Comparison of ENCODE assay signal across 12 cellular contexts in the genomic region with DNA sequence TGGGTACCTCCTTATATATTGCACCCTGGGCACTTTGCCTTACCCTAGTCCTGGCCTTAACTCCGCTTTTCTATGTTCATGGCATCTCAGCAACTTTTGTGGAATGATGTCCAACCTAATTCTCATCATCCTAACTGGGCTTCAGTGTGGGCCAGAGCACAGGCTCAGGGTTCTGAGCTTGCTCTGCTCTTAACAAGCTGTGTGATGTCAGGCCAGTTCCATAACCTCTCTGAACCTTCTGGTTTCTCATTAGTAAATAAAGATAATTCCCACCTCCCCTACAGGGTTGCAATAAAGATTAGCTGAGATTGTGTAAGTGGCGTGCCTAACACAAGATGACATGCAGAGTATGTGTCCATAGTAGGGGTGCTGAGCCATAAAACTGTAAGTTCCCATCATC. TPM values are rescaled to one million over a fixed set of nuclear protein-coding genes. Genes with fewer than 3 reads are reported as not detected.
DNase-seq lines count a peak whose midpoint lies in the region; ATAC-seq lines count a peak whose summit lies in the region.
"Had no signal": no experiment of that assay in that cellular context is flagged by ENCODE, and none has a peak within 500 bp of the region (broad histone marks: within the 10 kb centered on the region; RNA-seq: fewer than 3 reads in every experiment).

No MANE protein-coding gene starts in this region.

- no peaks in the 10 kb centered on the region for H3K9me3 ChIP-seq in SJCRH30 (replicated peaks)

- peaks cover 84% of the 10 kb centered on the region for H3K4me1 Mint-ChIP-seq in activated CD4-positive, alpha-beta T cell treated with anti-CD3 and anti-CD28 coated beads, Interleukin-2, amount 10 ng/mL, durations not matched to agents 24 days and 14 days
- peaks cover 80% of the 10 kb centered on the region for H3K4me1 Mint-ChIP-seq in activated T-helper 2 cell treated with anti-CD3 and anti-CD28 coated beads, Interferon-gamma antibody, Interleukin-2, Interleukin-4, amounts not matched to agents 10 μg/mL and 5 μg/mL and 100 μg/mL, durations not matched to agents 14 hours and 24 hours and 36 hours (ENCODE audit: low read depth)
- peaks cover 38 to 75% (median 68%) of the 10 kb centered on the region in 4 donors for H3K4me1 Mint-ChIP-seq in naive thymus-derived CD8-positive, alpha-beta T cell
- H3K4me1 Mint-ChIP-seq: brain had no signal

- DNase-seq in activated CD4-positive, alpha-beta T cell treated with anti-CD3 and anti-CD28 coated beads, Interleukin-2, amount 10 ng/mL, durations not matched to agents 24 days and 14 days: no peak
- no peak for DNase-seq in activated CD4-positive, alpha-beta T cell treated with anti-CD3 and anti-CD28 coated beads, Interleukin-2, amount 50 U/mL, for 4 hours
- no peak for DNase-seq in Jurkat, Clone E6-1 (ENCODE audit: low read depth, low spot score)
- no peak for DNase-seq in activated T-helper 2 cell treated with anti-CD3 and anti-CD28 coated beads, Interferon-gamma antibody, Interleukin-2, Interleukin-4, amounts not matched to agents 10 μg/mL and 5 μg/mL and 100 μg/mL, durations not matched to agents 14 hours and 24 hours and 36 hours (ENCODE audit: low spot score)
- peak in 1 of 10 donors; percentile 14 for DNase-seq in naive thymus-derived CD8-positive, alpha-beta T cell
- DNase-seq in hippocampal formation (lab: John Stamatoyannopoulos, UW) (no peak), SJCRH30 (no peak), H4 (ENCODE audit: low spot score) (no peak)
- DNase-seq: mammary epithelial cell; NCI-H1417; stimulated activated naive B cell treated with anti-CD40 and anti-IgM and Interleukin-4, amounts not matched to agents 10 μg/mL and 1 μg/mL and 100 μg/mL, for 72 hours had no signal

- ATAC-seq in naive thymus-derived CD8-positive, alpha-beta T cell: peak in 1 of 2 donors; percentile 3

- H3K27ac Mint-ChIP-seq in activated CD4-positive, alpha-beta T cell treated with anti-CD3 and anti-CD28 coated beads, Interleukin-2, amount 10 ng/mL, durations not matched to agents 24 days and 14 days: peak overlapping the region; percentile 70
- peak overlapping the region; percentile 92 for H3K27ac Mint-ChIP-seq in activated T-helper 2 cell treated with anti-CD3 and anti-CD28 coated beads, Interferon-gamma antibody, Interleukin-2, Interleukin-4, amounts not matched to agents 10 μg/mL and 5 μg/mL and 100 μg/mL, durations not matched to agents 14 hours and 24 hours and 36 hours
- peak overlapping the region; percentile 11 to 92 (median 76) for H3K27ac Mint-ChIP-seq in naive thymus-derived CD8-positive, alpha-beta T cell
- H3K27ac Mint-ChIP-seq: stimulated activated naive B cell treated with anti-CD40 and anti-IgM and Interleukin-4, amounts not matched to agents 10 μg/mL and 1 μg/mL and 100 μg/mL, for 72 hours had no signal

- POLR2A ChIA-PET in naive thymus-derived CD8-positive, alpha-beta T cell (lab: Charles Lee): no interaction called here

- peak overlapping the region; percentile 42 for H3K4me3 ChIP-seq in Jurkat, Clone E6-1 (ENCODE audit: low read length)
- no peak overlapping the region for H3K4me3 ChIP-seq in SJCRH30

- no peaks in the 10 kb centered on the region for H3K27me3 ChIP-seq in SJCRH30

- peak overlapping the region; percentile 67 for H3K4me3 Mint-ChIP-seq in activated CD4-positive, alpha-beta T cell treated with anti-CD3 and anti-CD28 coated beads, Interleukin-2, amount 10 ng/mL, durations not matched to agents 24 days and 14 days
- peak overlapping the region; percentile 76 for H3K4me3 Mint-ChIP-seq in activated T-helper 2 cell treated with anti-CD3 and anti-CD28 coated beads, Interferon-gamma antibody, Interleukin-2, Interleukin-4, amounts not matched to agents 10 μg/mL and 5 μg/mL and 100 μg/mL, durations not matched to agents 14 hours and 24 hours and 36 hours (ENCODE audit: low read depth)
- peak overlapping the region; percentile 61 to 86 (median 78) for H3K4me3 Mint-ChIP-seq in naive thymus-derived CD8-positive, alpha-beta T cell
- H3K4me3 Mint-ChIP-seq: brain had no signal

- no peaks in the 10 kb centered on the region for H3K9me3 Mint-ChIP-seq in activated CD4-positive, alpha-beta T cell treated with anti-CD3 and anti-CD28 coated beads, Interleukin-2, amount 10 ng/mL, durations not matched to agents 24 days and 14 days
- H3K9me3 Mint-ChIP-seq in activated T-helper 2 cell treated with anti-CD3 and anti-CD28 coated beads, Interferon-gamma antibody, Interleukin-2, Interleukin-4, amounts not matched to agents 10 μg/mL and 5 μg/mL and 100 μg/mL, durations not matched to agents 14 hours and 24 hours and 36 hours: no peaks in the 10 kb centered on the region
- H3K9me3 Mint-ChIP-seq in naive thymus-derived CD8-positive, alpha-beta T cell: peaks cover 0 to 3% (median 0%) of the 10 kb centered on the region in 9 donors
- H3K9me3 Mint-ChIP-seq: brain; stimulated activated naive B cell treated with anti-CD40 and anti-IgM and Interleukin-4, amounts not matched to agents 10 μg/mL and 1 μg/mL and 100 μg/mL, for 72 hours had no signal

- intact Hi-C loops in activated CD4-positive, alpha-beta T cell treated with anti-CD3 and anti-CD28 coated beads, Interleukin-2, amount 10 ng/mL, durations not matched to agents 24 days and 14 days (cut with micrococcal nuclease): loop anchor here (5.0 to 10.0 kb wide), 7 partner anchors 67 to 1185 kb away; no protein-coding TSS in a partner anchor
- intact Hi-C loops in activated T-helper 2 cell treated with anti-CD3 and anti-CD28 coated beads, Interferon-gamma antibody, Interleukin-2, Interleukin-4, amounts not matched to agents 10 μg/mL and 5 μg/mL and 100 μg/mL, durations not matched to agents 14 hours and 24 hours and 36 hours (cut with micrococcal nuclease): loop anchor here (1.0 to 10.0 kb wide), 3 partner anchors 9 to 585 kb away; no protein-coding TSS in a partner anchor

- H3K36me3 ChIP-seq in SJCRH30: no peaks in the 10 kb centered on the region

- H3K36me3 Mint-ChIP-seq in activated CD4-positive, alpha-beta T cell treated with anti-CD3 and anti-CD28 coated beads, Interleukin-2, amount 10 ng/mL, durations not matched to agents 24 days and 14 days (ENCODE audit: low read depth): peaks cover 24% of the 10 kb centered on the region
- peaks cover 59% of the 10 kb centered on the region for H3K36me3 Mint-ChIP-seq in activated T-helper 2 cell treated with anti-CD3 and anti-CD28 coated beads, Interferon-gamma antibody, Interleukin-2, Interleukin-4, amounts not matched to agents 10 μg/mL and 5 μg/mL and 100 μg/mL, durations not matched to agents 14 hours and 24 hours and 36 hours (ENCODE audit: low read depth)
- no peaks in the 10 kb centered on the region for H3K36me3 Mint-ChIP-seq in naive thymus-derived CD8-positive, alpha-beta T cell
- H3K36me3 Mint-ChIP-seq: brain; stimulated activated naive B cell treated with anti-CD40 and anti-IgM and Interleukin-4, amounts not matched to agents 10 μg/mL and 1 μg/mL and 100 μg/mL, for 72 hours had no signal

- H3K4me1 ChIP-seq in SJCRH30: peaks cover 13% of the 10 kb centered on the region; the same call in 1 of the 2 replicates

- peaks cover 15% of the 10 kb centered on the region for H3K27me3 Mint-ChIP-seq in activated CD4-positive, alpha-beta T cell treated with anti-CD3 and anti-CD28 coated beads, Interleukin-2, amount 10 ng/mL, durations not matched to agents 24 days and 14 days
- H3K27me3 Mint-ChIP-seq in activated T-helper 2 cell treated with anti-CD3 and anti-CD28 coated beads, Interferon-gamma antibody, Interleukin-2, Interleukin-4, amounts not matched to agents 10 μg/mL and 5 μg/mL and 100 μg/mL, durations not matched to agents 14 hours and 24 hours and 36 hours (ENCODE audit: low read depth): no peaks in the 10 kb centered on the region
- H3K27me3 Mint-ChIP-seq in naive thymus-derived CD8-positive, alpha-beta T cell: peaks cover 0 to 4% (median 0%) of the 10 kb centered on the region in 5 donors

- no peak overlapping the region for H3K27ac ChIP-seq in SJCRH30

RNA-seq across cellular contexts. Expression of a gene that starts 36.4 kb away (rescaled TPM):
- 3.2 and 3.3 TPM in 2 replicates for total RNA-seq in activated CD4-positive, alpha-beta T cell treated with anti-CD3 and anti-CD28 coated beads, Interleukin-2, amount 10 ng/mL, durations not matched to agents 24 days and 14 days
- not detected for polyA plus RNA-seq in Jurkat, Clone E6-1 (2012; ENCODE audit: insufficient read depth, insufficient read length)
- 7.4 and 8.1 TPM in 2 replicates for total RNA-seq in activated T-helper 2 cell treated with anti-CD3 and anti-CD28 coated beads, Interferon-gamma antibody, Interleukin-2, Interleukin-4, amounts not matched to agents 10 μg/mL and 5 μg/mL and 100 μg/mL, durations not matched to agents 14 hours and 24 hours and 36 hours
- not detected for total RNA-seq in naive thymus-derived CD8-positive, alpha-beta T cell
- polyA plus RNA-seq in naive thymus-derived CD8-positive, alpha-beta T cell: under 1 TPM in 1 of 3 donors, not detected in 2; 0.07 TPM
- not detected in 2 replicates for total RNA-seq in SJCRH30 (2014; rRNA removed; shearing (Covaris generic))
- total RNA-seq in H4 (2014; rRNA removed; shearing (Covaris generic)): 0.12 and 0.31 TPM in 2 replicates
